ENCODE assay signal across 8 cellular contexts in the genomic region with DNA sequence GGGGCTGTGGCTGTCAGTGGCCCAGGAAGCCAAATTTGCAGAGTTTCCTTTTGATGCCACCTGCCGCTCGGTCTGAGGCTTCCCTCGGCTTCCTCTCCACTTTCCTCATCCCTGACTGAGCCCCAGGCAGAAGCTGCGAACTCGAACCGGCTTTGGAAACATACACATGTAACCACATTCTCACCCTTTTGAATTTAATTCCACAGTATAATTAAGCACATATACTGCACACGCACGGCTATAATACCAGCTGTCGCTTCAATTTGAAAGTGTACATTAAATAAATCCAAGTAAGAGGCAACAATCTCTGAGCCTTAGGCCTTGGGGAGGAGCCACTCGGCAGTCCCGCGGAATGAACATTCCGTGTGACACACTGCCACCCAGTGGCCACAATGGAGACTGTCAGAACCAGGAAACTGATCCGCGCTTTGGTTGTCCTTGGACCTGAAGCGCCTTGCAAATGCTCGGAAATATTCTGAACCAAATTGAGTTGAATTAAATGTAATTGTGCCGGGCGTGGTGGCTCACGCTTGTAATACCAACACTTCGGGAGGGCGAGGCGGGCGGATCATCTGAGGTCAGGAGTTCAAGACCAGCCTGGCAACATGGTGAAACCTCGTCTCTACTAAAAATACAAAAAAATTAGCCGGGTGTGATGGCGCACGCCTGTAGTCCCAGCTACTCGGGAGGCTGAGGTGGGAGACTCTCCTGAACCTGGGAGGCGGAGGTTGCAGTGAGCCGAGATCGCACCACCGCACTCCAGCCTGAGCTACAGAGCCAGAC.
DNase-seq lines count a peak whose midpoint lies in the region; ATAC-seq and TF ChIP-seq lines count a peak whose summit lies in the region.

No MANE protein-coding gene starts in this region.

- TF ChIP-seq CTCF in mesothelial cell of epicardium (IDR thresholded peaks at IDR 0.05; ENCODE audit: unreplicated experiment): peak; percentile 94

- H3K27me3 ChIP-seq in endocrine pancreas (ENCODE audit: control insufficient read depth, insufficient read depth, low read length): no peaks in the 10 kb centered on the region

- no peak overlapping the region for H3K9ac ChIP-seq in endocrine pancreas (ENCODE audit: control insufficient read depth, insufficient read depth, low read length)

- peak overlapping the region; percentile 60 for H3K4me3 ChIP-seq in endocrine pancreas (ENCODE audit: control insufficient read depth, insufficient read depth, low read length)

- DNase-seq in COLO668 (lab: John Stamatoyannopoulos, UW; ENCODE audit: unreplicated experiment): peak; percentile 87
- DNase-seq in HK-2 (ENCODE audit: unreplicated experiment): peak; percentile 80
- DNase-seq in NCI-H774 (lab: John Stamatoyannopoulos, UW): peak; percentile 80
- peak; percentile 53 to 58 for DNase-seq in activated CD8-positive, alpha-beta memory T cell treated with anti-CD3 and anti-CD28 coated beads for 4 hours (ENCODE audit: low read depth in 2 of 2)
- peak; percentile 51 to 88 for DNase-seq in mesothelial cell of epicardium (ENCODE audit: low spot score in 2 of 2, unreplicated experiment in 2 of 2)
- peak; percentile 42 to 60 for DNase-seq in stimulated activated CD8-positive, alpha-beta memory T cell treated with anti-CD3 and anti-CD28 coated beads, Interleukin-15, amount 100 ng/mL, for 4 hours (ENCODE audit: low read depth in 2 of 2)

- H3K4me1 Mint-ChIP-seq in mesothelial cell of epicardium: peaks cover 19% of the 10 kb centered on the region

- H3K4me3 Mint-ChIP-seq in mesothelial cell of epicardium: peak overlapping the region; percentile 76

- no peaks in the 10 kb centered on the region for H3K36me3 ChIP-seq in endocrine pancreas (ENCODE audit: control insufficient read depth, insufficient read depth, low read length)

- no peaks in the 10 kb centered on the region for H3K4me1 ChIP-seq in endocrine pancreas (ENCODE audit: control insufficient read depth, insufficient read depth, low read length)

- H3K9me3 ChIP-seq in endocrine pancreas (ENCODE audit: control insufficient read depth, low read length): no peaks in the 10 kb centered on the region

- H3K9me3 Mint-ChIP-seq in mesothelial cell of epicardium: no peaks in the 10 kb centered on the region

- no peaks in the 10 kb centered on the region for H3K27me3 Mint-ChIP-seq in mesothelial cell of epicardium (ENCODE audit: low read depth)

- no peaks in the 10 kb centered on the region for H3K36me3 Mint-ChIP-seq in mesothelial cell of epicardium

- ATAC-seq in GM19467 (IDR thresholded peaks at IDR 0.05; ENCODE audit: unreplicated experiment): peak; percentile 87

- peak overlapping the region; percentile 77 for H3K27ac Mint-ChIP-seq in mesothelial cell of epicardium

Comparison
In these comparisons a context has a peak if more than half of its experiments do, and no peak if none do; other contexts are left out.
1. Peak in every context shown above with its lines: DNase-seq, ATAC-seq and H3K4me3 ChIP-seq.